8 cellular contexts compared by ENCODE assay signal in genomic region chr17:1455748-1456599, GRCh38. TPM values are rescaled to one million over a fixed set of nuclear protein-coding genes. Genes with fewer than 3 reads are reported as not detected.
DNase-seq lines count a peak whose midpoint lies in the region; ATAC-seq and TF ChIP-seq lines count a peak whose summit lies in the region.

Gene CRK, minus strand, starts transcription at chr17:1456232. Its CDS starts 115 bp downstream, at chr17:1456117.

- WGBS in esophagus squamous epithelium, 2 donors = 0% methylated on average over 3 to 8 of the region's 97 CpGs

- ATAC-seq in GM21737 (IDR thresholded peaks at IDR 0.05; ENCODE audit: unreplicated experiment) = peak; percentile 81

- peaks cover 28% of the 10 kb centered on the region for H3K36me3 ChIP-seq in KOPT-K1 (ENCODE audit: insufficient read depth, low read length)
- peaks cover 0 to 9% (median 0%) of the 10 kb centered on the region in 3 donors for H3K36me3 ChIP-seq in Peyer's patch
- peaks cover 0 to 27% (median 0%) of the 10 kb centered on the region in 3 donors for H3K36me3 ChIP-seq in esophagus squamous epithelium

- peaks cover 0 to 47% (median 6%) of the 10 kb centered on the region in 4 donors for H3K4me1 ChIP-seq in Peyer's patch
- peaks cover 32 to 65% (median 37%) of the 10 kb centered on the region in 3 donors for H3K4me1 ChIP-seq in esophagus squamous epithelium

- intact Hi-C loops in esophagus squamous epithelium (cut with DNase I) = no loop called here

- H3K27ac ChIP-seq in KOPT-K1 (ENCODE audit: low read depth, low read length, poor library complexity, severe bottlenecking) (peak within 1 kb of the TSS; percentile 84), Peyer's patch (peak within 1 kb of the TSS; percentile 97 to 100 (median 98)), esophagus squamous epithelium (peak within 1 kb of the TSS; percentile 89 to 99 (median 98))

- TF ChIP-seq CTCF in Peyer's patch (IDR thresholded peaks at IDR 0.05) (peak in 2 of 6 experiments; percentile 10 to 18), esophagus squamous epithelium (IDR thresholded peaks at IDR 0.05) (peak in 2 of 6 experiments; percentile 18 to 27)

- peak; percentile 88 to 92 for TF ChIP-seq POLR2A in Peyer's patch (IDR thresholded peaks at IDR 0.05)
- peak in 3 of 4 donors; percentile 89 to 98 (median 92) for TF ChIP-seq POLR2A in esophagus squamous epithelium (IDR thresholded peaks at IDR 0.05)

- no peaks in the 10 kb centered on the region for H3K9me3 ChIP-seq in KOPT-K1 (ENCODE audit: insufficient read depth, low read length, poor library complexity, severe bottlenecking)
- H3K9me3 ChIP-seq in Peyer's patch = no peaks in the 10 kb centered on the region
- no peaks in the 10 kb centered on the region for H3K9me3 ChIP-seq in esophagus squamous epithelium

- H3K27me3 ChIP-seq in Peyer's patch (no peaks in the 10 kb centered on the region), esophagus squamous epithelium (no peaks in the 10 kb centered on the region)

- H3K4me3 ChIP-seq in Peyer's patch (peak within 1 kb of the TSS; percentile 82 to 99 (median 89)), esophagus squamous epithelium (peak within 1 kb of the TSS; percentile 79 to 100 (median 92))

- DNase-seq in DMS79 (lab: John Stamatoyannopoulos, UW) (peak; percentile 51), Peyer's patch (peak; percentile 93 to 98 (median 98)), activated T-helper 1 cell treated with Interleukin-2 at 50 U/mL for 16 hours (ENCODE audit: low read depth) (peak; percentile 100), esophagus squamous epithelium (lab: John Stamatoyannopoulos, UW) (peak; percentile 85), myocyte (ENCODE audit: low read depth) (peak; percentile 96)
- peak; percentile 93 to 98 for DNase-seq in stimulated activated CD8-positive, alpha-beta memory T cell treated with anti-CD3 and anti-CD28 coated beads, Interleukin-7, amount 100 ng/mL, for 4 hours (ENCODE audit: low read depth in 2 of 2)

RNA-seq across cellular contexts. Expression of gene CRK, which starts in this region (rescaled TPM):
- 10 to 100 TPM; 33.0 to 66.2 (median 59.5) TPM for total RNA-seq in Peyer's patch
- total RNA-seq in esophagus squamous epithelium = 10 to 100 TPM; 33.8 to 59.3 (median 51.2) TPM
- 47.6 and 51.9 TPM in 2 replicates for total RNA-seq in myocyte
- 39.9 TPM for polyA plus RNA-seq in myocyte (2012)

Comparison
In these comparisons a context has a peak if more than half of its experiments do, and no peak if none do; other contexts are left out.
1. Peak in every context shown above with its lines: DNase-seq, ATAC-seq, H3K4me3 ChIP-seq and H3K27ac ChIP-seq.